In the genomic region with DNA sequence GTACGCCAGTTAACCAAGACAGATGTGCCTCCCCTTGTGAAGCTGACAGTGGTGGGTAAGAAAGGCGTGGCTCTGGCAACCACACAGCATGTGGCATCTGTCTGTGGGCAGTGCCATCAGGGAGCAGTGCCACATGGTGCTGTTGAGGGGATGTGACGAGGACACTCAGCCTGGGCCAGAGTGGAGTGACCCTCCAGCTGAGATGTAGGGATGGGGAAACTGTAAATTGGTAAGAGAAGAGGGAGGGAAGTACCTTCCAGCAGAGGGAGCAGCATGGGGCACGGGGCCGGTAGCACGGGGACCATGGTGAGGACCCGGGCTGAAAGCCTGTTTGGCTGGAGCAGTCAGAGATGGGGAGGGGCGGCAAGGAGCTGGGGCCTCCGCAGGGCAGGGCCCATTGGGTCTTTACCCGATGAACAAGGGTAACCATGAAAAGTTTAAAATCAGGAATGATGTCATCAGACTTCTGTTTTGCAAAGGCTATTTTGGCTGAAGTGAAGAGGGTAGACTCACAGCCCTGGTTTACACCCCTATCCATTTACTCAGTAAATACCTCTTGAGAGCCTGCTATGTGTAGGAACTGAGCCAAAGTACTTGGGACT, we compare ENCODE assay signal across 11 cellular contexts. TPM values are rescaled to one million over a fixed set of nuclear protein-coding genes. Genes with fewer than 3 reads are reported as not detected.
DNase-seq lines count a peak whose midpoint lies in the region; ATAC-seq and TF ChIP-seq lines count a peak whose summit lies in the region.
"Had no signal": no experiment of that assay in that cellular context is flagged by ENCODE, and none has a peak within 500 bp of the region (broad histone marks: within the 10 kb centered on the region; RNA-seq: fewer than 3 reads in every experiment).

No MANE protein-coding gene starts in this region.

- no peak overlapping the region for H3K23ac ChIP-seq in mesendoderm (ENCODE audit: low read length)

- H4K20me1 ChIP-seq in HCT116 (ENCODE audit: insufficient read depth) = no peaks in the 10 kb centered on the region

- TF ChIP-seq CTCF in GM10248 (IDR thresholded peaks at IDR 0.05; ENCODE audit: control extremely low read depth, extremely low read depth, low read depth, missing control alignments) (peak; percentile 15), HCT116 (IDR thresholded peaks at IDR 0.05 in 2 of 3, conservative IDR thresholded peaks at IDR 0.05 in 1 of 3; ENCODE audit: borderline replicate concordance in 1 of 3, insufficient read depth in 1 of 3, low read depth in 2 of 3, low read length in 2 of 3) (peak in 2 of 3 experiments; percentile 42 to 44; a peak in 4 of 6 replicates), activated B cell treated with CpG ODN at 0.5 μM for 24 hours (IDR thresholded peaks at IDR 0.05) (no peak), glutamatergic neuron (IDR thresholded peaks at IDR 0.05; ENCODE audit: partially characterized antibody, unreplicated experiment) (no peak), MCF 10A (IDR thresholded peaks at IDR 0.05; ENCODE audit: unreplicated experiment) (no peak)

- no peak overlapping the region for H3K27ac Mint-ChIP-seq in activated B cell treated with CpG ODN at 0.5 μM for 24 hours
- H3K27ac Mint-ChIP-seq in glutamatergic neuron (ENCODE audit: unreplicated experiment) = no peak overlapping the region
- no peak overlapping the region for H3K27ac Mint-ChIP-seq in MCF 10A (ENCODE audit: low read depth, unreplicated experiment)
- H3K27ac Mint-ChIP-seq: activated naive CD4-positive, alpha-beta T cell treated with anti-CD3 and anti-CD28 coated beads, Interleukin-2, amount 10 ng/mL, durations not matched to agents 7 days and 5 days had no signal

- H3K9me3 Mint-ChIP-seq in activated B cell treated with CpG ODN at 0.5 μM for 24 hours (no peaks in the 10 kb centered on the region), glutamatergic neuron (ENCODE audit: unreplicated experiment) (peaks cover 7% of the 10 kb centered on the region), MCF 10A (ENCODE audit: unreplicated experiment) (no peaks in the 10 kb centered on the region)
- H3K9me3 Mint-ChIP-seq: activated naive CD4-positive, alpha-beta T cell treated with anti-CD3 and anti-CD28 coated beads, Interleukin-2, amount 10 ng/mL, durations not matched to agents 7 days and 5 days; neural crest cell had no signal

- H3K4me2 ChIP-seq in HCT116 (ENCODE audit: low read length) (no peak overlapping the region), mesendoderm (ENCODE audit: low read length) (no peak overlapping the region)

- no peak overlapping the region for H3K56ac ChIP-seq in mesendoderm (ENCODE audit: low read length)

- intact Hi-C loops in HCT116 (cut with micrococcal nuclease) = no loop called here
- intact Hi-C loops in activated B cell treated with CpG ODN at 0.5 μM for 24 hours (cut with micrococcal nuclease) = no loop called here
- intact Hi-C loops in MCF 10A (cut with micrococcal nuclease) = no loop called here

- H3K4me1 ChIP-seq in HCT116 (ENCODE audit: control insufficient read depth in 1 of 2, insufficient read depth in 2 of 2, low read length in 2 of 2) (peaks cover 0 to 14% of the 10 kb centered on the region in 2 experiments; a peak in 1 of 4 replicates), mesendoderm (ENCODE audit: control insufficient read depth, low read depth, low read length) (no peaks in the 10 kb centered on the region)

- no peak overlapping the region for H2AK5ac ChIP-seq in mesendoderm (ENCODE audit: low read length)

- H2BK15ac ChIP-seq in mesendoderm (replicated peaks; ENCODE audit: low read depth) = no peak overlapping the region

- no peak overlapping the region for H2AFZ ChIP-seq in HCT116 (ENCODE audit: low read depth, low read length, poor library complexity, severe bottlenecking)

- H3K9ac ChIP-seq in HCT116 (ENCODE audit: low read length) (no peak overlapping the region), mesendoderm (ENCODE audit: low read length) (no peak overlapping the region)

- no peak overlapping the region for H2BK5ac ChIP-seq in mesendoderm (ENCODE audit: low read length)

- H2BK120ac ChIP-seq in mesendoderm (ENCODE audit: low read depth, low read length) = no peak overlapping the region

- ATAC-seq in HCT116 (peak; percentile 76), activated B cell treated with CpG ODN at 0.5 μM for 24 hours (ENCODE audit: low read depth) (peak; percentile 53)

- BruUV-seq in HCT116 (replicated peaks; lab: Mats Ljungman, UMichigan) (no TSS peak), MCF 10A (replicated peaks; lab: Mats Ljungman, UMichigan) (no TSS peak)

- H4K8ac ChIP-seq in mesendoderm (ENCODE audit: low read depth, low read length) = no peak overlapping the region

- H3K27me3 ChIP-seq in HCT116 (ENCODE audit: insufficient read depth, low read length) = no peaks in the 10 kb centered on the region; the same call in 1 of the 2 replicates
- H3K27me3 ChIP-seq in mesendoderm (ENCODE audit: insufficient read depth, low read length, poor library complexity) = no peaks in the 10 kb centered on the region
- H3K27me3 ChIP-seq: thyroid gland had no signal

- no peak for DNase-seq in GM10248 (ENCODE audit: extremely low spot score)
- DNase-seq in HCT116 (ENCODE audit: low read depth, low spot score) = no peak
- DNase-seq in activated B cell treated with CpG ODN at 0.5 μM for 24 hours = no peak
- peak; percentile 52 for DNase-seq in mesendoderm
- DNase-seq in erythroblast (lab: John Stamatoyannopoulos, UW) = no peak
- no peak for DNase-seq in NCI-H748 treated with DMSO at 0.1 percent for 48 hours (lab: John Stamatoyannopoulos, UW)
- no peak for DNase-seq in glutamatergic neuron
- DNase-seq in MCF 10A (ENCODE audit: unreplicated experiment) = no peak
- DNase-seq: activated naive CD4-positive, alpha-beta T cell treated with anti-CD3 and anti-CD28 coated beads, Interleukin-2, amount 10 ng/mL, durations not matched to agents 7 days and 5 days; thyroid gland had no signal

- H3K4me3 Mint-ChIP-seq in activated B cell treated with CpG ODN at 0.5 μM for 24 hours (no peak overlapping the region), glutamatergic neuron (ENCODE audit: unreplicated experiment) (no peak overlapping the region), MCF 10A (ENCODE audit: unreplicated experiment) (no peak overlapping the region)
- H3K4me3 Mint-ChIP-seq: activated naive CD4-positive, alpha-beta T cell treated with anti-CD3 and anti-CD28 coated beads, Interleukin-2, amount 10 ng/mL, durations not matched to agents 7 days and 5 days had no signal

- H3K9me3 ChIP-seq in HCT116 (ENCODE audit: control insufficient read depth in 1 of 2, insufficient read depth in 1 of 2, low read depth in 1 of 2, low read length in 2 of 2) = no peaks in the 10 kb centered on the region
- H3K9me3 ChIP-seq: thyroid gland had no signal

- no peak overlapping the region for H3K18ac ChIP-seq in mesendoderm (ENCODE audit: low read length)

- no CpG with 5 or more reads among the region's 10 CpGs for WGBS in mesendoderm (ENCODE audit: extremely low coverage, insufficient coverage, low lambda C conversion rate)

- no peak overlapping the region for H3K4ac ChIP-seq in mesendoderm (ENCODE audit: low read depth, low read length)

- no peaks in the 10 kb centered on the region for H3K9me2 ChIP-seq in HCT116 (ENCODE audit: insufficient read depth)

- H3K79me2 ChIP-seq in HCT116 (ENCODE audit: insufficient read depth, low read length) (no peaks in the 10 kb centered on the region), mesendoderm (ENCODE audit: control insufficient read depth, insufficient read depth, low read length) (no peaks in the 10 kb centered on the region)

- RAD21 ChIA-PET in HCT116 (lab: Charles Lee; ENCODE audit: low non-redundant PET in 1 of 2, low total read pairs in 2 of 2, uncharacterized antibody in 2 of 2, unreplicated experiment in 2 of 2) = no interaction called here

- H3K4me1 Mint-ChIP-seq in activated B cell treated with CpG ODN at 0.5 μM for 24 hours = peaks cover 14% of the 10 kb centered on the region
- peaks cover 15% of the 10 kb centered on the region for H3K4me1 Mint-ChIP-seq in glutamatergic neuron (ENCODE audit: low read depth, unreplicated experiment)
- no peaks in the 10 kb centered on the region for H3K4me1 Mint-ChIP-seq in MCF 10A (ENCODE audit: insufficient read depth, unreplicated experiment)

- TF ChIP-seq RAD21 in HCT116 (IDR thresholded peaks at IDR 0.05; ENCODE audit: low read depth) = no peak

- H4K5ac ChIP-seq in mesendoderm (ENCODE audit: low read length) = no peak overlapping the region

- H3K36me3 Mint-ChIP-seq in activated B cell treated with CpG ODN at 0.5 μM for 24 hours (ENCODE audit: low read depth) (no peaks in the 10 kb centered on the region), glutamatergic neuron (ENCODE audit: unreplicated experiment) (no peaks in the 10 kb centered on the region), MCF 10A (ENCODE audit: insufficient read depth, unreplicated experiment) (no peaks in the 10 kb centered on the region)
- H3K36me3 Mint-ChIP-seq: activated naive CD4-positive, alpha-beta T cell treated with anti-CD3 and anti-CD28 coated beads, Interleukin-2, amount 10 ng/mL, durations not matched to agents 7 days and 5 days had no signal

- H3K36me3 ChIP-seq in HCT116 (ENCODE audit: control insufficient read depth in 1 of 2, insufficient read depth in 2 of 2, low read length in 2 of 2) = no peaks in the 10 kb centered on the region
- no peaks in the 10 kb centered on the region for H3K36me3 ChIP-seq in mesendoderm (ENCODE audit: control insufficient read depth, insufficient read depth, low read length)
- H3K36me3 ChIP-seq: thyroid gland had no signal

- H3K4me3 ChIP-seq in HCT116 (replicated peaks in 1 of 2; ENCODE audit: low read depth in 1 of 2, low read length in 2 of 2) = no peak overlapping the region
- H3K4me3 ChIP-seq in mesendoderm (ENCODE audit: low read length) = no peak overlapping the region
- H3K4me3 ChIP-seq: thyroid gland had no signal

- H3K27me3 Mint-ChIP-seq in activated B cell treated with CpG ODN at 0.5 μM for 24 hours (peaks cover 29% of the 10 kb centered on the region), glutamatergic neuron (ENCODE audit: unreplicated experiment) (peaks cover 17% of the 10 kb centered on the region), MCF 10A (ENCODE audit: insufficient read depth, unreplicated experiment) (peaks cover 75% of the 10 kb centered on the region)

- CTCF ChIA-PET in GM10248 (lab: Yijun Ruan, JAX) (interaction anchor here (1.2 to 3.3 kb wide), 5 partner anchors 9 to 100 kb away, joined by 3 to 12 read pairs (median 4); no protein-coding TSS in a partner anchor), HCT116 (lab: Charles Lee) (interaction anchor here (0.6 kb wide), 1 partner anchor 21 kb away, joined by 3 read pairs; no protein-coding TSS in a partner anchor), activated B cell treated with CpG ODN at 0.5 μM for 24 hours (lab: Charles Lee) (interaction anchor here (0.8 kb wide), 1 partner anchor 9 kb away, joined by 3 read pairs; no protein-coding TSS in a partner anchor), MCF 10A (lab: Yijun Ruan, JAX) (no interaction called here)

- POLR2A ChIA-PET in GM10248 (lab: Yijun Ruan, JAX) = no interaction called here
- POLR2A ChIA-PET in HCT116 (lab: Charles Lee) = no interaction called here
- POLR2A ChIA-PET in activated B cell treated with CpG ODN at 0.5 μM for 24 hours (lab: Charles Lee) = interaction anchor here (0.6 kb wide), 1 partner anchor 23 kb away, joined by 3 read pairs; no protein-coding TSS in a partner anchor
- POLR2A ChIA-PET in MCF 10A (lab: Yijun Ruan, JAX) = no interaction called here

- TF ChIP-seq POLR2A in HCT116 (IDR thresholded peaks at IDR 0.05; ENCODE audit: borderline replicate concordance, extremely low read depth, insufficient read depth, insufficient read length) = no peak
- no peak for TF ChIP-seq POLR2A in erythroblast (IDR thresholded peaks at IDR 0.05; ENCODE audit: low read length)

- no peaks in the 10 kb centered on the region for H3K79me1 ChIP-seq in mesendoderm (ENCODE audit: low read length)

- H3K27ac ChIP-seq in HCT116 (ENCODE audit: low read depth, low read length) = no peak overlapping the region
- no peak overlapping the region for H3K27ac ChIP-seq in mesendoderm (ENCODE audit: low read depth, low read length)
- H3K27ac ChIP-seq: thyroid gland had no signal

RNA-seq across cellular contexts. Expression of gene TMPRSS6, which starts 10.4 kb away (rescaled TPM):
- 0.39 TPM for total RNA-seq in HCT116 (2021; ENCODE audit: unreplicated experiment)
- polyA plus RNA-seq in HCT116 (2012) = 0.27 and 0.31 TPM in 2 replicates
- 4.6 and 5.4 TPM in 2 replicates for total RNA-seq in activated B cell treated with CpG ODN at 0.5 μM for 24 hours
- polyA plus RNA-seq in mesendoderm (2013, experiment 1 of 2) = 0.03 TPM
- not detected for polyA plus RNA-seq in mesendoderm (2013, experiment 2 of 2)
- total RNA-seq in glutamatergic neuron (ENCODE audit: unreplicated experiment) = 0.12 TPM
- total RNA-seq in MCF 10A (2022) = not detected in 2 replicates
- total RNA-seq: neural crest cell had no signal

RNA-seq across cellular contexts. Expression of gene KCTD17, which starts 47.5 kb away (rescaled TPM):
- total RNA-seq in HCT116 (2021; ENCODE audit: unreplicated experiment) (23.4 TPM), activated B cell treated with CpG ODN at 0.5 μM for 24 hours (28.9 and 29.4 TPM in 2 replicates), glutamatergic neuron (ENCODE audit: unreplicated experiment) (137 TPM), MCF 10A (2022) (11.7 and 12.8 TPM in 2 replicates)
- polyA plus RNA-seq in HCT116 (2012) = 21.3 and 24.4 TPM in 2 replicates
- 13.9 TPM for polyA plus RNA-seq in mesendoderm (2013, experiment 1 of 2)
- 13.1 TPM for polyA plus RNA-seq in mesendoderm (2013, experiment 2 of 2)

RNA-seq across cellular contexts. Expression of gene IL2RB, which starts 50.6 kb away (rescaled TPM):
- total RNA-seq in HCT116 (2021; ENCODE audit: unreplicated experiment) = 0.30 TPM
- 0.20 and 0.21 TPM in 2 replicates for polyA plus RNA-seq in HCT116 (2012)
- 11.0 and 12.7 TPM in 2 replicates for total RNA-seq in activated B cell treated with CpG ODN at 0.5 μM for 24 hours
- polyA plus RNA-seq in mesendoderm (2013, experiment 1 of 2) = 1.2 TPM
- 1.2 TPM for polyA plus RNA-seq in mesendoderm (2013, experiment 2 of 2)
- total RNA-seq in glutamatergic neuron (ENCODE audit: unreplicated experiment) = not detected
- total RNA-seq in MCF 10A (2022) = not detected in 2 replicates

Comparison
In these comparisons a context has a peak if more than half of its experiments do, and no peak if none do; other contexts are left out.
1. CTCF ChIP-seq: peak in GM10248 (single experiment) and HCT116 (2 of 3); none in activated B cell treated with CpG ODN at 0.5 μM for 24 hours (single experiment), glutamatergic neuron (single experiment) and MCF 10A (single experiment).